14 cellular contexts compared by ENCODE assay signal in genomic region chr18:59501876-59502221, GRCh38.
DNase-seq lines count a peak whose midpoint lies in the region; ATAC-seq, FAIRE-seq and TF ChIP-seq lines count a peak whose summit lies in the region.
"Had no signal": no experiment of that assay in that cellular context is flagged by ENCODE, and none has a peak within 500 bp of the region (broad histone marks: within the 10 kb centered on the region; RNA-seq: fewer than 3 reads in every experiment).

No MANE protein-coding gene starts in this region.

- H3K4me1 Mint-ChIP-seq in nephron progenitor cell: peaks cover 52% of the 10 kb centered on the region
- no peaks in the 10 kb centered on the region for H3K4me1 Mint-ChIP-seq in CD4-positive, alpha-beta T cell (ENCODE audit: low read depth)

- peak overlapping the region; percentile 91 for H3K27ac Mint-ChIP-seq in nephron progenitor cell
- H3K27ac Mint-ChIP-seq in CD4-positive, alpha-beta T cell: no peak overlapping the region
- H3K27ac Mint-ChIP-seq: effector memory CD8-positive, alpha-beta T cell had no signal

- no peak overlapping the region for H3K4me3 ChIP-seq in AG04450 (ENCODE audit: low read depth, low read length)
- no peak overlapping the region for H3K4me3 ChIP-seq in MG63
- H3K4me3 ChIP-seq in epithelial cell of esophagus (ENCODE audit: low read length): no peak overlapping the region
- H3K4me3 ChIP-seq: ascending aorta, thyroid gland had no signal

- H3K36me3 Mint-ChIP-seq in nephron progenitor cell (ENCODE audit: low read depth): peaks cover 23% of the 10 kb centered on the region
- H3K36me3 Mint-ChIP-seq in CD4-positive, alpha-beta T cell (ENCODE audit: low read depth): no peaks in the 10 kb centered on the region

- CTCF ChIA-PET in AG04450 (lab: Charles Lee): no interaction called here
- CTCF ChIA-PET in CD4-positive, alpha-beta T cell (lab: Charles Lee): no interaction called here

- no peak overlapping the region for H3K4me3 Mint-ChIP-seq in nephron progenitor cell
- H3K4me3 Mint-ChIP-seq in CD4-positive, alpha-beta T cell: no peak overlapping the region
- H3K4me3 Mint-ChIP-seq: effector memory CD8-positive, alpha-beta T cell had no signal

- peaks cover 49% of the 10 kb centered on the region for H3K9me3 Mint-ChIP-seq in nephron progenitor cell
- H3K9me3 Mint-ChIP-seq in CD4-positive, alpha-beta T cell: no peaks in the 10 kb centered on the region
- H3K9me3 Mint-ChIP-seq: effector memory CD8-positive, alpha-beta T cell had no signal

- H3K27ac ChIP-seq in AG04450 (ENCODE audit: low read depth, low read length): peak overlapping the region; percentile 85
- H3K27ac ChIP-seq in CD4-positive, alpha-beta T cell (ENCODE audit: low read depth, low read length): no peak overlapping the region
- H3K27ac ChIP-seq: ascending aorta had no signal

- no peak for FAIRE-seq in frontal cortex (lab: Jason Lieb, UNC)
- FAIRE-seq: HepG2 had no signal

- TF ChIP-seq CTCF in AG04450 (IDR thresholded peaks at IDR 0.05; ENCODE audit: low read depth, low read length) (no peak), epithelial cell of esophagus (IDR thresholded peaks at IDR 0.05; ENCODE audit: insufficient read depth, low read depth, low read length, missing control alignments) (no peak), nephron progenitor cell (IDR thresholded peaks at IDR 0.05) (no peak)
- TF ChIP-seq CTCF in CD4-positive, alpha-beta T cell (IDR thresholded peaks at IDR 0.05): no peak

- POLR2A ChIA-PET in AG04450 (lab: Yijun Ruan, JAX): interaction anchor here (0.9 to 1.8 kb wide), 2 partner anchors 17 to 64 kb away, joined by 3 to 10 read pairs; no protein-coding TSS in a partner anchor
- POLR2A ChIA-PET in CD4-positive, alpha-beta T cell (lab: Charles Lee): no interaction called here

- H3K9me3 ChIP-seq in AG04450 (ENCODE audit: control insufficient read depth, insufficient read depth, low read length): no peaks in the 10 kb centered on the region; the same call in 1 of the 2 replicates
- no peaks in the 10 kb centered on the region; the same call in 1 of the 2 replicates for H3K9me3 ChIP-seq in MG63
- H3K9me3 ChIP-seq in CD4-positive, alpha-beta T cell (ENCODE audit: control insufficient read depth, low read length): no peaks in the 10 kb centered on the region
- H3K9me3 ChIP-seq: ascending aorta, thyroid gland had no signal

- intact Hi-C loops in CD4-positive, alpha-beta T cell (cut with DNase I, micrococcal nuclease): no loop called here

- no peak for ATAC-seq in CD4-positive, alpha-beta T cell (ENCODE audit: poor library complexity)
- ATAC-seq: effector memory CD8-positive, alpha-beta T cell; HepG2 had no signal

- DNase-seq in AG04450 (ENCODE audit: low read depth, low spot score) (no peak), MG63 (peak; percentile 73), epithelial cell of esophagus (ENCODE audit: low read depth) (peak; percentile 61), nephron progenitor cell (no peak), dedifferentiated amniotic fluid mesenchymal stem cell (ENCODE audit: extremely low spot score) (no peak), DMS79 (lab: John Stamatoyannopoulos, UW) (no peak), frontal cortex (ENCODE audit: low spot score in 2 of 2) (no peak)
- DNase-seq in CD4-positive, alpha-beta T cell: no peak
- DNase-seq: activated CD4-positive, alpha-beta T cell treated with anti-CD3 and anti-CD28 coated beads, Interleukin-2, amount 50 U/mL, for 4 hours; effector memory CD8-positive, alpha-beta T cell; SHP77 treated with DMSO at 0.1 percent for 48 hours had no signal

- H3K27me3 Mint-ChIP-seq in nephron progenitor cell (ENCODE audit: low read depth, poor library complexity): peaks cover 2% of the 10 kb centered on the region
- peaks cover 6% of the 10 kb centered on the region for H3K27me3 Mint-ChIP-seq in CD4-positive, alpha-beta T cell

- no peaks in the 10 kb centered on the region for H3K27me3 ChIP-seq in AG04450 (ENCODE audit: control insufficient read depth, insufficient read depth, low read length)
- no peaks in the 10 kb centered on the region for H3K27me3 ChIP-seq in MG63
- H3K27me3 ChIP-seq in CD4-positive, alpha-beta T cell (ENCODE audit: control insufficient read depth, insufficient read depth, low read length): no peaks in the 10 kb centered on the region
- H3K27me3 ChIP-seq: ascending aorta, thyroid gland had no signal

- H3K36me3 ChIP-seq in MG63: peaks cover 8% of the 10 kb centered on the region
- H3K36me3 ChIP-seq: ascending aorta, thyroid gland had no signal

Comparison
In these comparisons a context has a peak if more than half of its experiments do, and no peak if none do; other contexts are left out.
1. DNase-seq: peak in MG63 (single experiment) and epithelial cell of esophagus (single experiment); none in AG04450 (single experiment), nephron progenitor cell (single experiment), dedifferentiated amniotic fluid mesenchymal stem cell (single experiment), CD4-positive, alpha-beta T cell (0 of 10), DMS79 (single experiment) and frontal cortex (0 of 2).